ENCODE assay signal across 10 cellular contexts in genomic region chr9:75455444-75455921, GRCh38.
DNase-seq lines count a peak whose midpoint lies in the region; ATAC-seq and TF ChIP-seq lines count a peak whose summit lies in the region.
"Had no signal": no experiment of that assay in that cellular context is flagged by ENCODE, and none has a peak within 500 bp of the region (broad histone marks: within the 10 kb centered on the region; RNA-seq: fewer than 3 reads in every experiment).

No MANE protein-coding gene starts in this region.

- DNase-seq in NCI-H2029 treated with DMSO at 0.1 percent for 48 hours (lab: John Stamatoyannopoulos, UW) (peak; percentile 55), mucosa of descending colon (peak in 1 of 3 donors; percentile 27), cerebellum (ENCODE audit: low spot score) (no peak), NCI-H1417 (lab: John Stamatoyannopoulos, UW) (no peak), mesendoderm (no peak)
- no peak for DNase-seq in activated naive CD4-positive, alpha-beta T cell treated with anti-CD3 and anti-CD28 coated beads for 36 hours
- DNase-seq: activated CD8-positive, alpha-beta T cell treated with anti-CD3 and anti-CD28 coated beads, Interleukin-2, amount 10 ng/mL, durations not matched to agents 7 days and 5 days; GOT3 had no signal

- ATAC-seq in GM18861 (IDR thresholded peaks at IDR 0.05; ENCODE audit: unreplicated experiment) (peak; percentile 97), HG02678 (IDR thresholded peaks at IDR 0.05; ENCODE audit: unreplicated experiment) (peak; percentile 94), mucosa of descending colon (peak; percentile 75)
- ATAC-seq: activated CD8-positive, alpha-beta T cell treated with anti-CD3 and anti-CD28 coated beads, Interleukin-2, amount 10 ng/mL, durations not matched to agents 7 days and 5 days had no signal

- H3K9ac ChIP-seq in mesendoderm (ENCODE audit: low read length), result no peak overlapping the region

- H3K4me1 ChIP-seq in mucosa of descending colon (ENCODE audit: low read depth) (peaks cover 4% of the 10 kb centered on the region), mesendoderm (ENCODE audit: control insufficient read depth, low read depth, low read length) (no peaks in the 10 kb centered on the region)

- H3K4me1 Mint-ChIP-seq in activated naive CD4-positive, alpha-beta T cell treated with anti-CD3 and anti-CD28 coated beads for 36 hours (ENCODE audit: low read depth), result no peaks in the 10 kb centered on the region

- no peaks in the 10 kb centered on the region for H3K9me3 Mint-ChIP-seq in activated naive CD4-positive, alpha-beta T cell treated with anti-CD3 and anti-CD28 coated beads for 36 hours

- no peak overlapping the region for H3K56ac ChIP-seq in mesendoderm (ENCODE audit: low read length)

- H3K27me3 Mint-ChIP-seq in activated naive CD4-positive, alpha-beta T cell treated with anti-CD3 and anti-CD28 coated beads for 36 hours (ENCODE audit: low read depth), result peaks cover 7% of the 10 kb centered on the region

- no peak overlapping the region for H2BK15ac ChIP-seq in mesendoderm (replicated peaks; ENCODE audit: low read depth)

- H3K27ac ChIP-seq in mesendoderm (ENCODE audit: low read depth, low read length), result no peak overlapping the region

- H3K36me3 Mint-ChIP-seq in activated naive CD4-positive, alpha-beta T cell treated with anti-CD3 and anti-CD28 coated beads for 36 hours (ENCODE audit: low read depth), result no peaks in the 10 kb centered on the region

- no peak overlapping the region for H3K4me2 ChIP-seq in mesendoderm (ENCODE audit: low read length)

- H3K79me2 ChIP-seq in mesendoderm (ENCODE audit: control insufficient read depth, insufficient read depth, low read length), result no peaks in the 10 kb centered on the region

- no peak overlapping the region for H3K4me3 Mint-ChIP-seq in activated naive CD4-positive, alpha-beta T cell treated with anti-CD3 and anti-CD28 coated beads for 36 hours
- H3K4me3 Mint-ChIP-seq: activated CD8-positive, alpha-beta T cell treated with anti-CD3 and anti-CD28 coated beads, Interleukin-2, amount 10 ng/mL, durations not matched to agents 7 days and 5 days had no signal

- no peak overlapping the region for H3K18ac ChIP-seq in mesendoderm (ENCODE audit: low read length)

- H3K23ac ChIP-seq in mesendoderm (ENCODE audit: low read length), result no peak overlapping the region

- CTCF ChIA-PET in activated naive CD4-positive, alpha-beta T cell treated with anti-CD3 and anti-CD28 coated beads for 36 hours (lab: Charles Lee), result no interaction called here

- no peak overlapping the region for H3K4ac ChIP-seq in mesendoderm (ENCODE audit: low read depth, low read length)

- H3K36me3 ChIP-seq in mucosa of descending colon (ENCODE audit: low read depth) (no peaks in the 10 kb centered on the region), mesendoderm (ENCODE audit: control insufficient read depth, insufficient read depth, low read length) (no peaks in the 10 kb centered on the region)

- H2AK5ac ChIP-seq in mesendoderm (ENCODE audit: low read length), result no peak overlapping the region

- no peaks in the 10 kb centered on the region for H3K79me1 ChIP-seq in mesendoderm (ENCODE audit: low read length)

- no peaks in the 10 kb centered on the region for H3K27me3 ChIP-seq in mesendoderm (ENCODE audit: insufficient read depth, low read length, poor library complexity)

- no peak overlapping the region for H3K27ac Mint-ChIP-seq in activated naive CD4-positive, alpha-beta T cell treated with anti-CD3 and anti-CD28 coated beads for 36 hours
- H3K27ac Mint-ChIP-seq: activated CD8-positive, alpha-beta T cell treated with anti-CD3 and anti-CD28 coated beads, Interleukin-2, amount 10 ng/mL, durations not matched to agents 7 days and 5 days had no signal

- no peak overlapping the region for H4K5ac ChIP-seq in mesendoderm (ENCODE audit: low read length)

- H3K4me3 ChIP-seq in mucosa of descending colon (no peak overlapping the region), mesendoderm (ENCODE audit: low read length) (no peak overlapping the region)

- H2BK120ac ChIP-seq in mesendoderm (ENCODE audit: low read depth, low read length), result no peak overlapping the region

- no peak for TF ChIP-seq CTCF in mucosa of descending colon (IDR thresholded peaks at IDR 0.05)

- H2BK5ac ChIP-seq in mesendoderm (ENCODE audit: low read length), result no peak overlapping the region

- no peaks in the 10 kb centered on the region for H3K9me3 ChIP-seq in mucosa of descending colon

- WGBS in mesendoderm (ENCODE audit: extremely low coverage, insufficient coverage, low lambda C conversion rate), result no CpG with 5 or more reads among the region's 1 CpG

- no peak overlapping the region for H4K8ac ChIP-seq in mesendoderm (ENCODE audit: low read depth, low read length)

- intact Hi-C loops in mucosa of descending colon (cut with DNase I, micrococcal nuclease), result no loop called here
- intact Hi-C loops in activated naive CD4-positive, alpha-beta T cell treated with anti-CD3 and anti-CD28 coated beads for 36 hours (cut with micrococcal nuclease), result no loop called here
